Comparison of ENCODE assay signal across 37 cellular contexts in genomic region chr5:136296846-136297245, GRCh38.
"Had no signal": no experiment of that assay in that cellular context is flagged by ENCODE, and none has a peak within 500 bp of the region (broad histone marks: within the 10 kb centered on the region; RNA-seq: fewer than 3 reads in every experiment).

No MANE protein-coding gene starts in this region.

- ATAC-seq: activated CD8-positive, alpha-beta T cell treated with anti-CD3 and anti-CD28 coated beads for 36 hours; activated naive CD4-positive, alpha-beta T cell treated with anti-CD3 and anti-CD28 coated beads, Interleukin-2, amount 50 U/mL, for 72 hours; activated T-cell treated with anti-CD3 and anti-CD28 coated beads, Interleukin-2, amount 50 U/mL, for 4 hours; activated T-cell treated with anti-CD3 and anti-CD28 coated beads, Interleukin-2, amount 50 U/mL, for 72 hours; activated T-helper 17 cell treated with anti-CD3 and anti-CD28 coated beads, Interleukin-2, amount 50 U/mL, for 72 hours had no signal

- H3K4me3 Mint-ChIP-seq: activated B cell treated with CpG ODN at 0.5 μM for 24 hours; activated CD4-positive, alpha-beta memory T cell treated with anti-CD3 and anti-CD28 coated beads for 36 hours; activated CD4-positive, alpha-beta T cell treated with anti-CD3 and anti-CD28 coated beads, Interleukin-2, amount 10 ng/mL, durations not matched to agents 24 days and 14 days; activated CD8-positive, alpha-beta T cell treated with anti-CD3 and anti-CD28 coated beads for 36 hours; activated naive CD4-positive, alpha-beta T cell treated with anti-CD3 and anti-CD28 coated beads for 36 hours; activated naive CD8-positive, alpha-beta T cell treated with anti-CD3 and anti-CD28 coated beads for 36 hours; activated T-cell treated with anti-CD3 and anti-CD28 coated beads, Interleukin-2, amount 50 U/mL, for 4 hours; activated T-cell treated with anti-CD3 and anti-CD28 coated beads, Interleukin-2, amount 50 U/mL, for 72 hours; activated T-helper 1 cell treated with anti-CD3 and anti-CD28 coated beads, Interleukin-12 subunit alpha, Interleukin-12 subunit beta, Interleukin-2, Interleukin-4 antibody, amounts not matched to agents 30 ng/mL and 10 ng/mL and 1 ng/mL, durations not matched to agents 14 hours and 24 hours and 36 hours; activated T-helper 17 cell treated with anti-CD3 and anti-CD28 coated beads, Interleukin-2, amount 50 U/mL, for 72 hours; brain; central memory CD8-positive, alpha-beta T cell; T-helper 1 cell treated with Interleukin-12 subunit alpha and Interleukin-12 subunit beta and Interleukin-4 antibody, amounts not matched to agents 30 μg/mL and 1 μg/mL, for 36 hours; T-helper 2 cell treated with Interferon-gamma antibody and Interleukin-4, amounts not matched to agents 5 μg/mL and 100 μg/mL, for 36 hours had no signal

- H3K36me3 ChIP-seq: adrenal gland, cardiac muscle cell had no signal

- DNase-seq: activated B cell treated with CpG ODN at 0.5 μM for 24 hours; activated CD4-positive, alpha-beta memory T cell treated with anti-CD3 and anti-CD28 coated beads for 36 hours; activated CD4-positive, alpha-beta T cell treated with anti-CD3 and anti-CD28 coated beads for 4 hours; activated CD4-positive, alpha-beta T cell treated with anti-CD3 and anti-CD28 coated beads, Interleukin-2, amount 10 ng/mL, durations not matched to agents 24 days and 14 days; activated CD4-positive, alpha-beta T cell treated with anti-CD3 and anti-CD28 coated beads, Interleukin-2, amount 50 U/mL, for 1 hour; activated CD4-positive, alpha-beta T cell treated with anti-CD3 and anti-CD28 coated beads, Interleukin-2, amount 50 U/mL, for 4 hours; activated CD4-positive, CD25-positive, alpha-beta regulatory T cell treated with anti-CD3 and anti-CD28 coated beads, Interleukin-2, amount 50 U/mL, for 72 hours; activated CD8-positive, alpha-beta memory T cell treated with anti-CD3 and anti-CD28 coated beads, Interleukin-2, amount 50 U/mL, for 4 hours; activated CD8-positive, alpha-beta T cell treated with anti-CD3 and anti-CD28 coated beads for 36 hours; activated effector memory CD4-positive, alpha-beta T cell treated with anti-CD3 and anti-CD28 coated beads, Interleukin-2, amount 50 U/mL, for 16 hours; activated gamma-delta T cell treated with Interleukin-2 at 50 U/mL for 16 hours; activated naive CD4-positive, alpha-beta T cell; activated naive CD4-positive, alpha-beta T cell treated with anti-CD3 and anti-CD28 coated beads for 36 hours; activated naive CD4-positive, alpha-beta T cell treated with anti-CD3 and anti-CD28 coated beads, Interleukin-2, amount 50 U/mL, for 16 hours; activated naive CD8-positive, alpha-beta T cell treated with anti-CD3 and anti-CD28 coated beads for 36 hours; activated T-cell treated with anti-CD3 and anti-CD28 coated beads for 4 hours; activated T-cell treated with anti-CD3 and anti-CD28 coated beads, Interleukin-2, amount 50 U/mL, for 1 hour; activated T-cell treated with anti-CD3 and anti-CD28 coated beads, Interleukin-2, amount 50 U/mL, for 4 hours; activated T-cell treated with anti-CD3 and anti-CD28 coated beads, Interleukin-2, amount 50 U/mL, for 72 hours; adrenal gland; amniotic stem cell; aorta; caudate nucleus; cerebellar nuclear complex; T-helper 1 cell; T-helper 2 cell; T-helper 9 cell had no signal

- H3K9me3 Mint-ChIP-seq: activated B cell treated with CpG ODN at 0.5 μM for 24 hours; activated CD4-positive, alpha-beta memory T cell treated with anti-CD3 and anti-CD28 coated beads for 36 hours; activated CD4-positive, alpha-beta T cell treated with anti-CD3 and anti-CD28 coated beads, Interleukin-2, amount 10 ng/mL, durations not matched to agents 24 days and 14 days; activated CD8-positive, alpha-beta T cell treated with anti-CD3 and anti-CD28 coated beads for 36 hours; activated naive CD8-positive, alpha-beta T cell treated with anti-CD3 and anti-CD28 coated beads for 36 hours; activated T-cell treated with anti-CD3 and anti-CD28 coated beads, Interleukin-2, amount 50 U/mL, for 4 hours; activated T-cell treated with anti-CD3 and anti-CD28 coated beads, Interleukin-2, amount 50 U/mL, for 72 hours; activated T-helper 1 cell treated with anti-CD3 and anti-CD28 coated beads, Interleukin-12 subunit alpha, Interleukin-12 subunit beta, Interleukin-2, Interleukin-4 antibody, amounts not matched to agents 30 ng/mL and 10 ng/mL and 1 ng/mL, durations not matched to agents 14 hours and 24 hours and 36 hours; activated T-helper 17 cell treated with anti-CD3 and anti-CD28 coated beads, Interleukin-2, amount 50 U/mL, for 72 hours; brain; central memory CD8-positive, alpha-beta T cell; T-helper 1 cell treated with Interleukin-12 subunit alpha and Interleukin-12 subunit beta and Interleukin-4 antibody, amounts not matched to agents 30 μg/mL and 1 μg/mL, for 36 hours; T-helper 2 cell treated with Interferon-gamma antibody and Interleukin-4, amounts not matched to agents 5 μg/mL and 100 μg/mL, for 36 hours had no signal

- H3K36me3 Mint-ChIP-seq: activated CD4-positive, alpha-beta memory T cell treated with anti-CD3 and anti-CD28 coated beads for 36 hours; activated naive CD4-positive, alpha-beta T cell treated with anti-CD3 and anti-CD28 coated beads, Interleukin-2, amount 50 U/mL, for 72 hours; activated naive CD8-positive, alpha-beta T cell treated with anti-CD3 and anti-CD28 coated beads for 36 hours; brain had no signal

- H3K27ac Mint-ChIP-seq: activated B cell treated with CpG ODN at 0.5 μM for 24 hours; activated CD4-positive, alpha-beta memory T cell treated with anti-CD3 and anti-CD28 coated beads for 36 hours; activated CD4-positive, alpha-beta T cell treated with anti-CD3 and anti-CD28 coated beads, Interleukin-2, amount 10 ng/mL, durations not matched to agents 24 days and 14 days; activated CD8-positive, alpha-beta T cell treated with anti-CD3 and anti-CD28 coated beads for 36 hours; activated naive CD4-positive, alpha-beta T cell treated with anti-CD3 and anti-CD28 coated beads for 36 hours; activated naive CD4-positive, alpha-beta T cell treated with anti-CD3 and anti-CD28 coated beads, Interleukin-2, amount 50 U/mL, for 72 hours; activated naive CD8-positive, alpha-beta T cell treated with anti-CD3 and anti-CD28 coated beads for 36 hours; activated T-cell treated with anti-CD3 and anti-CD28 coated beads, Interleukin-2, amount 50 U/mL, for 72 hours; activated T-helper 1 cell treated with anti-CD3 and anti-CD28 coated beads, Interleukin-12 subunit alpha, Interleukin-12 subunit beta, Interleukin-2, Interleukin-4 antibody, amounts not matched to agents 30 ng/mL and 10 ng/mL and 1 ng/mL, durations not matched to agents 14 hours and 24 hours and 36 hours; activated T-helper 17 cell treated with anti-CD3 and anti-CD28 coated beads, Interleukin-2, amount 50 U/mL, for 72 hours; brain; T-helper 1 cell treated with Interleukin-12 subunit alpha and Interleukin-12 subunit beta and Interleukin-4 antibody, amounts not matched to agents 30 μg/mL and 1 μg/mL, for 36 hours; T-helper 2 cell treated with Interferon-gamma antibody and Interleukin-4, amounts not matched to agents 5 μg/mL and 100 μg/mL, for 36 hours had no signal

- FAIRE-seq: bronchial epithelial cell had no signal

- H3K27me3 Mint-ChIP-seq: activated B cell treated with CpG ODN at 0.5 μM for 24 hours; activated CD4-positive, alpha-beta memory T cell treated with anti-CD3 and anti-CD28 coated beads for 36 hours; activated CD4-positive, alpha-beta T cell treated with anti-CD3 and anti-CD28 coated beads, Interleukin-2, amount 10 ng/mL, durations not matched to agents 24 days and 14 days; activated T-helper 17 cell treated with anti-CD3 and anti-CD28 coated beads, Interleukin-2, amount 50 U/mL, for 72 hours had no signal

- H3K4me1 Mint-ChIP-seq: activated B cell treated with CpG ODN at 0.5 μM for 24 hours; activated CD4-positive, alpha-beta T cell treated with anti-CD3 and anti-CD28 coated beads, Interleukin-2, amount 10 ng/mL, durations not matched to agents 24 days and 14 days; activated naive CD8-positive, alpha-beta T cell treated with anti-CD3 and anti-CD28 coated beads for 36 hours; activated T-helper 17 cell treated with anti-CD3 and anti-CD28 coated beads, Interleukin-2, amount 50 U/mL, for 72 hours; brain; central memory CD8-positive, alpha-beta T cell had no signal

- H3K9me3 ChIP-seq: adrenal gland had no signal

- H3K4me3 ChIP-seq: adrenal gland, cardiac muscle cell had no signal

- H3K27me3 ChIP-seq: adrenal gland, cardiac muscle cell had no signal

- H3K27ac ChIP-seq: adrenal gland, cardiac muscle cell, VCaP had no signal

- H3K4me1 ChIP-seq: adrenal gland had no signal
